In genomic region chr4:40661803-40662202, GRCh38 we compare ENCODE assay signal across 14 cellular contexts. TPM values are rescaled to one million over a fixed set of nuclear protein-coding genes. Genes with fewer than 3 reads are reported as not detected.
DNase-seq lines count a peak whose midpoint lies in the region; ATAC-seq and TF ChIP-seq lines count a peak whose summit lies in the region.
"Had no signal": no experiment of that assay in that cellular context is flagged by ENCODE, and none has a peak within 500 bp of the region (broad histone marks: within the 10 kb centered on the region; RNA-seq: fewer than 3 reads in every experiment).

No MANE protein-coding gene starts in this region.

- H3K79me2 ChIP-seq in mammary epithelial cell (ENCODE audit: insufficient read depth, low read length) = no peaks in the 10 kb centered on the region

- 80% methylated on average over 3 to 4 of the region's 4 CpGs for WGBS in endodermal cell (ENCODE audit: insufficient coverage in 1 of 2, insufficient read length in 1 of 2), 2 experiments
- WGBS in mammary epithelial cell (ENCODE audit: low coverage, missing lambda C conversion rate) = 93% methylated on average over 4 of the region's 4 CpGs

- H3K4me2 ChIP-seq in mammary epithelial cell (ENCODE audit: insufficient read depth, low read depth, low read length) = no peak overlapping the region
- H3K4me2 ChIP-seq: BLaER1 had no signal

- in situ Hi-C loops in mammary epithelial cell (cut with MboI; ENCODE audit: low sequenced_read_pairs in 2 of 2) = no loop called here

- no peaks in the 10 kb centered on the region for H3K36me3 ChIP-seq in endodermal cell (ENCODE audit: control insufficient read depth, insufficient read depth, low read length)
- no peaks in the 10 kb centered on the region for H3K36me3 ChIP-seq in mammary epithelial cell (ENCODE audit: insufficient read depth, low read length)
- H3K36me3 ChIP-seq: BLaER1 had no signal

- POLR2A ChIA-PET in WTC11 (lab: Charles Lee) = no interaction called here

- BruUV-seq in mammary epithelial cell (replicated peaks; lab: Mats Ljungman, UMichigan) = no TSS peak

- H3K4me3 Mint-ChIP-seq in activated naive CD4-positive, alpha-beta T cell treated with anti-CD3 and anti-CD28 coated beads, Interleukin-2, amount 10 ng/mL, durations not matched to agents 7 days and 5 days = no peak overlapping the region
- no peak overlapping the region for H3K4me3 Mint-ChIP-seq in WTC11
- no peak overlapping the region for H3K4me3 Mint-ChIP-seq in endodermal cell
- H3K4me3 Mint-ChIP-seq: CD8-positive, alpha-beta memory T cell had no signal

- H4K20me1 ChIP-seq in mammary epithelial cell (ENCODE audit: insufficient read depth, low read length) = no peaks in the 10 kb centered on the region
- H4K20me1 ChIP-seq: BLaER1 had no signal

- H3K27ac Mint-ChIP-seq in activated naive CD4-positive, alpha-beta T cell treated with anti-CD3 and anti-CD28 coated beads, Interleukin-2, amount 10 ng/mL, durations not matched to agents 7 days and 5 days = peak overlapping the region; percentile 62
- H3K27ac Mint-ChIP-seq in WTC11 (peak overlapping the region; percentile 7; the same call in 1 of the 2 replicates), endodermal cell (peak overlapping the region; percentile 35)

- CTCF ChIA-PET in activated naive CD4-positive, alpha-beta T cell treated with anti-CD3 and anti-CD28 coated beads, Interleukin-2, amount 10 ng/mL, durations not matched to agents 7 days and 5 days (lab: Charles Lee) = interaction anchor here (1.8 kb wide), 1 partner anchor 17 kb away, joined by 4 read pairs; no protein-coding TSS in a partner anchor
- CTCF ChIA-PET in WTC11 (lab: Charles Lee) = interaction anchor here (1.1 kb wide), 1 partner anchor 9 kb away, joined by 6 read pairs; no protein-coding TSS in a partner anchor
- CTCF ChIA-PET in mammary epithelial cell (lab: Charles Lee; ENCODE audit: low non-redundant PET) = no interaction called here

- no peaks in the 10 kb centered on the region for H3K9me3 Mint-ChIP-seq in activated naive CD4-positive, alpha-beta T cell treated with anti-CD3 and anti-CD28 coated beads, Interleukin-2, amount 10 ng/mL, durations not matched to agents 7 days and 5 days
- no peaks in the 10 kb centered on the region for H3K9me3 Mint-ChIP-seq in WTC11
- no peaks in the 10 kb centered on the region for H3K9me3 Mint-ChIP-seq in endodermal cell
- H3K9me3 Mint-ChIP-seq: CD8-positive, alpha-beta memory T cell had no signal

- TF ChIP-seq CTCF in WTC11 (IDR thresholded peaks at IDR 0.05) (no peak), endodermal cell (conservative IDR thresholded peaks at IDR 0.05) (no peak), mammary epithelial cell (conservative IDR thresholded peaks at IDR 0.05 in 1 of 2, IDR thresholded peaks at IDR 0.05 in 1 of 2; ENCODE audit: extremely low read depth in 1 of 2, insufficient read depth in 1 of 2, low read depth in 1 of 2, low read length in 2 of 2) (no peak)

- intact Hi-C loops in mammary epithelial cell (cut with micrococcal nuclease) = no loop called here

- peak; percentile 88 for ATAC-seq in WTC11
- ATAC-seq in GM21737 (IDR thresholded peaks at IDR 0.05; ENCODE audit: unreplicated experiment) = no peak
- no peak for ATAC-seq in HG03280 (IDR thresholded peaks at IDR 0.05; ENCODE audit: unreplicated experiment)
- ATAC-seq: HCT116 had no signal

- no peak overlapping the region for H3K4me3 ChIP-seq in endodermal cell (ENCODE audit: low read length)
- no peak overlapping the region for H3K4me3 ChIP-seq in mammary epithelial cell (replicated peaks in 1 of 3; ENCODE audit: insufficient read depth in 1 of 3, low read depth in 2 of 3, low read length in 3 of 3)
- H3K4me3 ChIP-seq: BLaER1 had no signal

- H3K4me1 Mint-ChIP-seq in activated naive CD4-positive, alpha-beta T cell treated with anti-CD3 and anti-CD28 coated beads, Interleukin-2, amount 10 ng/mL, durations not matched to agents 7 days and 5 days = peaks cover 2% of the 10 kb centered on the region
- H3K4me1 Mint-ChIP-seq in WTC11 (peaks cover 22% of the 10 kb centered on the region), endodermal cell (peaks cover 19% of the 10 kb centered on the region)
- H3K4me1 Mint-ChIP-seq: CD8-positive, alpha-beta memory T cell had no signal

- no peaks in the 10 kb centered on the region for H3K27me3 Mint-ChIP-seq in activated naive CD4-positive, alpha-beta T cell treated with anti-CD3 and anti-CD28 coated beads, Interleukin-2, amount 10 ng/mL, durations not matched to agents 7 days and 5 days
- H3K27me3 Mint-ChIP-seq in WTC11 (ENCODE audit: low read depth) (no peaks in the 10 kb centered on the region), endodermal cell (ENCODE audit: insufficient read depth) (no peaks in the 10 kb centered on the region)
- H3K27me3 Mint-ChIP-seq: CD8-positive, alpha-beta memory T cell had no signal

- DNase-seq in activated naive CD4-positive, alpha-beta T cell treated with anti-CD3 and anti-CD28 coated beads, Interleukin-2, amount 10 ng/mL, durations not matched to agents 7 days and 5 days = no peak
- no peak for DNase-seq in activated naive CD4-positive, alpha-beta T cell treated with anti-CD3 and anti-CD28 coated beads, Interleukin-2, amount 50 U/mL, for 16 hours
- DNase-seq in WTC11 (ENCODE audit: low spot score) (no peak), endodermal cell (no peak), mammary epithelial cell (no peak)
- DNase-seq: AML-193; Caco-2; CD8-positive, alpha-beta memory T cell; IMR-90; KBM-7 had no signal

- no peaks in the 10 kb centered on the region for H3K36me3 Mint-ChIP-seq in activated naive CD4-positive, alpha-beta T cell treated with anti-CD3 and anti-CD28 coated beads, Interleukin-2, amount 10 ng/mL, durations not matched to agents 7 days and 5 days
- H3K36me3 Mint-ChIP-seq in WTC11 (no peaks in the 10 kb centered on the region), endodermal cell (ENCODE audit: low read depth) (no peaks in the 10 kb centered on the region)
- H3K36me3 Mint-ChIP-seq: CD8-positive, alpha-beta memory T cell had no signal

- H3K9ac ChIP-seq in endodermal cell (ENCODE audit: extremely low read depth, low read length, poor library complexity, severe bottlenecking) (no peak overlapping the region), mammary epithelial cell (ENCODE audit: insufficient read depth, low read length) (no peak overlapping the region)
- H3K9ac ChIP-seq: BLaER1 had no signal

- no peaks in the 10 kb centered on the region for H3K27me3 ChIP-seq in endodermal cell (ENCODE audit: control insufficient read depth, insufficient read depth, low read length, poor library complexity, severe bottlenecking)
- no peaks in the 10 kb centered on the region for H3K27me3 ChIP-seq in mammary epithelial cell (ENCODE audit: insufficient read depth, low read length)
- H3K27me3 ChIP-seq: BLaER1 had no signal

- peaks cover 3% of the 10 kb centered on the region for H3K4me1 ChIP-seq in endodermal cell (ENCODE audit: control insufficient read depth, insufficient read depth, low read length)
- H3K4me1 ChIP-seq in mammary epithelial cell (ENCODE audit: insufficient read depth, low read length) = peaks cover 5% of the 10 kb centered on the region
- H3K4me1 ChIP-seq: BLaER1 had no signal

- dilution Hi-C loops in mammary epithelial cell (cut with HindIII; ENCODE audit: low sequenced_read_pairs) = no loop called here

- H3K27ac ChIP-seq in endodermal cell (ENCODE audit: low read depth, low read length) = no peak overlapping the region
- no peak overlapping the region for H3K27ac ChIP-seq in mammary epithelial cell (ENCODE audit: insufficient read depth, low read depth, low read length)
- H3K27ac ChIP-seq: BLaER1 had no signal

- H2AFZ ChIP-seq in mammary epithelial cell (ENCODE audit: low read depth, low read length) = no peak overlapping the region

- H3K9me3 ChIP-seq in endodermal cell (ENCODE audit: control insufficient read depth, low read length) = no peaks in the 10 kb centered on the region
- no peaks in the 10 kb centered on the region for H3K9me3 ChIP-seq in mammary epithelial cell (replicated peaks; ENCODE audit: insufficient read depth, low read length)
- H3K9me3 ChIP-seq: BLaER1, Caco-2 had no signal

TF ChIP-seq in WTC11, 78 proteins besides CTCF, POLR2A, EP300 and RAD21:
- TF ChIP-seq PRRX2 (CRISPR knock-in tag; IDR thresholded peaks at IDR 0.05) (no peak), CREM (CRISPR knock-in tag; IDR thresholded peaks at IDR 0.05) (no peak), ZNF423 (CRISPR knock-in tag; IDR thresholded peaks at IDR 0.05) (no peak), ZBTB21 (CRISPR knock-in tag; IDR thresholded peaks at IDR 0.05; ENCODE audit: borderline replicate concordance) (no peak)

RNA-seq across cellular contexts. Expression of gene RBM47, which starts 32.1 kb away (rescaled TPM):
- total RNA-seq in WTC11 (2021) (89.0 to 97.9 TPM (median 92.5 TPM) in 3 replicates), endodermal cell (10 to 100 TPM; 71.7 to 90.6 TPM), mammary epithelial cell (1 to 10 TPM in 1 of 2 donors, under 1 TPM in 1; 0.45 to 3.0 TPM)
- polyA plus RNA-seq in endodermal cell (2013, experiment 1 of 2) = 9.9 TPM
- polyA plus RNA-seq in endodermal cell (2013, experiment 2 of 2) = 8.1 TPM
- 1.7 TPM for polyA plus RNA-seq in mammary epithelial cell
- polyA minus RNA-seq in mammary epithelial cell = 1.1 TPM
- polyA plus RNA-seq: CD8-positive, alpha-beta memory T cell had no signal

Comparison
In these comparisons a context has a peak if more than half of its experiments do, and no peak if none do; other contexts are left out.
1. H3K27ac Mint-ChIP-seq: peak in every context shown above with its lines; median percentile 62 in activated naive CD4-positive, alpha-beta T cell treated with anti-CD3 and anti-CD28 coated beads, Interleukin-2, amount 10 ng/mL, durations not matched to agents 7 days and 5 days; 35 in endodermal cell; 7 in WTC11.
2. RNA of gene RBM47, which starts 32.1 kb away (total RNA-seq): 89.0 to 97.9 TPM in WTC11 and 71.7 to 90.6 TPM in endodermal cell; 0.45 to 3.0 TPM in mammary epithelial cell; every median in the first group is over 10 times any median in the second.